13 cellular contexts compared by ENCODE assay signal in genomic region chr6:4790158-4790899, GRCh38. TPM values are rescaled to one million over a fixed set of nuclear protein-coding genes. Genes with fewer than 3 reads are reported as not detected.
A peak's percentile ranks its signal among the peaks of the same experiment; 100 is the strongest.
DNase-seq lines count a peak whose midpoint lies in the region; ATAC-seq and TF ChIP-seq lines count a peak whose summit lies in the region.
"Had no signal": no experiment of that assay in that cellular context is flagged by ENCODE, and none has a peak within 500 bp of the region (broad histone marks: within the 10 kb centered on the region; RNA-seq: fewer than 3 reads in every experiment).

No MANE protein-coding gene starts in this region.

- ATAC-seq in WTC11: no peak

- H3K4me3 Mint-ChIP-seq in WTC11: no peak overlapping the region
- H3K4me3 Mint-ChIP-seq in neural crest cell: no peak overlapping the region
- H3K4me3 Mint-ChIP-seq: activated naive CD4-positive, alpha-beta T cell treated with anti-CD3 and anti-CD28 coated beads for 36 hours had no signal

- peak; percentile 13 for DNase-seq in DMS53 (lab: John Stamatoyannopoulos, UW)
- DNase-seq in DMS53 treated with DMSO at 0.1 percent for 48 hours (lab: John Stamatoyannopoulos, UW; ENCODE audit: unreplicated experiment): no peak
- DNase-seq in GM20000 (ENCODE audit: low spot score): no peak
- no peak for DNase-seq in WTC11 (ENCODE audit: low spot score)
- no peak for DNase-seq in neural crest cell (ENCODE audit: low read depth, low spot score)
- DNase-seq in SK-N-DZ (ENCODE audit: low spot score): no peak
- DNase-seq in retina: no peak
- no peak for DNase-seq in NCI-H1105 (lab: John Stamatoyannopoulos, UW)
- DNase-seq: activated CD4-positive, alpha-beta T cell treated with anti-CD3 and anti-CD28 coated beads for 48 hours; activated naive CD4-positive, alpha-beta T cell treated with anti-CD3 and anti-CD28 coated beads for 36 hours; islet precursor cell; MV-4-11; NCI-H526 had no signal

- H3K4me1 Mint-ChIP-seq in WTC11 (peaks cover 47% of the 10 kb centered on the region), neural crest cell (peaks cover 34% of the 10 kb centered on the region)

- POLR2A ChIA-PET in WTC11 (lab: Charles Lee): no interaction called here

- peak; percentile 4 for TF ChIP-seq CTCF in GM20000 (IDR thresholded peaks at IDR 0.05; ENCODE audit: extremely low read depth, missing control alignments)
- TF ChIP-seq CTCF in WTC11 (IDR thresholded peaks at IDR 0.05): 0 out of 2 replicates have a peak, but pooled peaks have one; percentile 13
- TF ChIP-seq CTCF in neural crest cell (conservative IDR thresholded peaks at IDR 0.05): peak; percentile 44

- peaks cover 4% of the 10 kb centered on the region for H3K36me3 Mint-ChIP-seq in WTC11
- H3K36me3 Mint-ChIP-seq in neural crest cell (ENCODE audit: low read depth): peaks cover 4% of the 10 kb centered on the region

- H3K27me3 Mint-ChIP-seq in WTC11 (ENCODE audit: low read depth) (peaks cover 27% of the 10 kb centered on the region), neural crest cell (ENCODE audit: low read depth) (no peaks in the 10 kb centered on the region)

- no peaks in the 10 kb centered on the region for H3K9me3 Mint-ChIP-seq in WTC11
- H3K9me3 Mint-ChIP-seq in neural crest cell: no peaks in the 10 kb centered on the region

- CTCF ChIA-PET in WTC11 (lab: Charles Lee): interaction anchor here (0.6 to 2.3 kb wide), 18 partner anchors 10 to 240 kb away, joined by 3 to 16 read pairs (median 5); no protein-coding TSS in a partner anchor

- H3K27ac Mint-ChIP-seq in WTC11: no peak overlapping the region
- H3K27ac Mint-ChIP-seq in neural crest cell (ENCODE audit: unreplicated experiment): no peak overlapping the region
- H3K27ac Mint-ChIP-seq: activated naive CD4-positive, alpha-beta T cell treated with anti-CD3 and anti-CD28 coated beads for 36 hours had no signal

TF ChIP-seq in WTC11, 78 proteins besides CTCF, POLR2A, EP300 and RAD21:
- TF ChIP-seq ATF1 (CRISPR knock-in tag; IDR thresholded peaks at IDR 0.05): no peak
- no peak for TF ChIP-seq NFE2L1 (CRISPR knock-in tag; IDR thresholded peaks at IDR 0.05)
- no peak for TF ChIP-seq ZNF532 (CRISPR knock-in tag; IDR thresholded peaks at IDR 0.05; ENCODE audit: borderline replicate concordance)
- no peak for TF ChIP-seq ZNF317 (CRISPR knock-in tag; IDR thresholded peaks at IDR 0.05; ENCODE audit: borderline replicate concordance, low read depth)
- TF ChIP-seq ESRRA (CRISPR knock-in tag; IDR thresholded peaks at IDR 0.05; ENCODE audit: borderline replicate concordance): no peak
- TF ChIP-seq NR1H2 (CRISPR knock-in tag; IDR thresholded peaks at IDR 0.05): no peak
- TF ChIP-seq IRF1 (CRISPR knock-in tag; IDR thresholded peaks at IDR 0.05): no peak

RNA-seq across cellular contexts. Expression of gene CDYL, which starts 14.1 kb away (rescaled TPM):
- total RNA-seq in WTC11 (2021) (83.2 to 92.0 TPM (median 89.3 TPM) in 3 replicates), neural crest cell (54.2 and 60.6 TPM in 2 replicates)
- polyA plus RNA-seq in SK-N-DZ (2014; cell fraction: cytosol; rRNA removed): 12.8 and 18.9 TPM in 2 replicates
- 17.0 and 19.4 TPM in 2 replicates for polyA plus RNA-seq in SK-N-DZ (2014; cell fraction: nucleus; rRNA removed)
